In the genomic region with DNA sequence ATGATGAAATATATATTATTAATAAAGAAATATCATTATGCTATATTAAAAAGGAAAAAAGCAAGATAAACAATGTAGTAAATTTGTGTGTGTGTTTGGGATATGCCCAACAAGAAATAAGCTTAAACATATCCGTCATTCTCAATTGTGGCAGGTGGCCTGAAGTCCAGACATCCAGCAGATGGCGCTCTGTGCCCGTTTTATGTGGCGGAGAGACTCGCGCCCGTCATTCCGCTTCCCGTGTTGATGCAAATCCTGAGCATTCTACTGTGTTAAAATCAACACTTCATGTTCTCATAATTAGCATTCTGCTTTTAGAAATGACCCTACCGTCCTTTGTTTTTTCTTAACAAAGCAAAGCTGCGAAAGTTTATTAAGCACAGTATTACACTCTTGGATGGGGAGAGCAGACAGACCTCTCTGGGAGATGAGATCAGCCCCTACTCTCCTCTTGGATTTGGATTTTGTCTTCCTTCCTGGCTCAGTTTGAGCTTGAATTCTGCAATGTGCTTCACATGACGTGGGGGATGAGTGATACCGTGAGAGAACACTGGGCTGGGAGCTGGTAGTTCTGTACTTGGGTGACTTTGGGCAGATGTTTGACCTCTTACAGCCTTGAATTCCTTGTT, we compare ENCODE assay signal across 1 cellular context.
A peak's percentile ranks its signal among the peaks of the same experiment; 100 is the strongest.
TF ChIP-seq lines count a peak whose summit lies in the region.

No MANE protein-coding gene starts in this region.

TF ChIP-seq in H1, 55 proteins besides CTCF, POLR2A, EP300 and RAD21:
- TF ChIP-seq TEAD4 (IDR thresholded peaks at IDR 0.05; ENCODE audit: low read depth, low read length): 0 out of 2 replicates have a peak, but pooled peaks have one; percentile 11
- no peak for TF ChIP-seq BACH1 (IDR thresholded peaks at IDR 0.05; ENCODE audit: low read length)
